In the genomic region with DNA sequence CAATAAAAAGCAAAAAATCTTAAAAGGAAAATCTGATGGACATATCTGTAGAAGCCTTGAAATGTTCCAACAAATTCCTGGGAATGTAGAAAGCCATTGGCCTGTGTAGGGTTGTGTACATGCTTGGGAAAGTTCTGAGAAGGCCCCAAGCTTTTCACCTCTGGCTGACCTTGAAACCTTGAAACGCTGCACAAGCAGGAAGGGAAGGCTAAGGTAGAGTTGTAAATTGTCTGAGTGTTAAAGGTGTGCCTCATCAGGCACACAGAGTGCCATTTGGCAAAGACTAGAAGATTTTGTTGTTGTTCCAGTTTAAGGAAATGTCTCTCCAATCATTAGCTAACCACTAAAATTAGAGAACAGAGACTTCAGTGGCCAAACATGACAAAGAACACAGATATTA, we compare ENCODE assay signal across 26 cellular contexts. TPM values are rescaled to one million over a fixed set of nuclear protein-coding genes. Genes with fewer than 3 reads are reported as not detected.
"Had no signal": no experiment of that assay in that cellular context is flagged by ENCODE, and none has a peak within 500 bp of the region (broad histone marks: within the 10 kb centered on the region; RNA-seq: fewer than 3 reads in every experiment).

No MANE protein-coding gene starts in this region.

- H3K4me1 ChIP-seq: esophagus squamous epithelium, gastrocnemius medialis, left lung, lower lobe of right lung had no signal

- H3K27me3 ChIP-seq: dorsolateral prefrontal cortex, esophagus squamous epithelium, gastrocnemius medialis, heart right ventricle, left lung had no signal

- FAIRE-seq: colon, endothelial cell of umbilical vein, islet of Langerhans, keratinocyte had no signal

- H3K4me3 ChIP-seq: coronary artery, dorsolateral prefrontal cortex, esophagus squamous epithelium, gastrocnemius medialis, heart right ventricle, left lung, lower lobe of right lung had no signal

- H3K9me3 ChIP-seq: gastrocnemius medialis had no signal

- DNase-seq: dermis blood vessel endothelial cell; dorsolateral prefrontal cortex; effector CD4-positive, alpha-beta T cell; effector memory CD4-positive, alpha-beta T cell; esophagus squamous epithelium; foreskin fibroblast; foreskin melanocyte; gastrocnemius medialis; glutamatergic neuron; head of caudate nucleus; heart right ventricle; hippocampal formation; left cardiac atrium; left lung; left ventricle myocardium superior; lower lobe of right lung; mesenchymal stem cell had no signal

- ATAC-seq: gastrocnemius medialis, heart right ventricle, left cardiac atrium, left lung, left ventricle myocardium superior, lower lobe of right lung had no signal

- H3K36me3 ChIP-seq: esophagus squamous epithelium, gastrocnemius medialis, heart right ventricle, left lung, lower lobe of right lung had no signal

- H3K27ac ChIP-seq: coronary artery, dorsolateral prefrontal cortex, esophagus squamous epithelium, gastrocnemius medialis, heart right ventricle, left lung, lower lobe of right lung had no signal

RNA-seq across cellular contexts. Expression of gene TSKS, which starts 10.4 kb away (rescaled TPM):
- total RNA-seq: endothelial cell of umbilical vein, epithelial cell of proximal tubule, esophagus squamous epithelium, glomerular endothelial cell, kidney epithelial cell, mesothelial cell of epicardium had no signal
